Comparison of ENCODE assay signal across 15 cellular contexts in the genomic region with DNA sequence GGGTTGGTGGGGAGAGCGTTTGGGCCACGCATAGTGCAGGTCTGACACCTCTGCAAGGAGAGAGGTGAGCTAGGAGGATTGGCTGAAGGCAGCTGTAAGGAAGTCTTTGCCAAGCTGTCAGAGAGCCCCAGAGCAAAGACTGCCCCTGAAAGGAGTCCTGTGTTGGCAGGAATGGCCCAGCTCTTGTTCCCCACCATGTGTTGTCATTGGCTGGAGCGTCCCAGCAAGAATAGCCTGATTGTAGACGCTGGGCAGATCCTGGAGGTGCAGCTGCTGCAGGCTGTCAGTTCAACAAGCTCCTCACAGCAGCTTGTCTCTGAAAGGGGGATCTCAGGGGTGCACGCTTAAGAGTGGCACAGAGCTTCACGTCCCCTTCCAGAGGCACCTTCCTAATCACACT.
A peak's percentile ranks its signal among the peaks of the same experiment; 100 is the strongest.
DNase-seq lines count a peak whose midpoint lies in the region; ATAC-seq, FAIRE-seq and TF ChIP-seq lines count a peak whose summit lies in the region.
"Had no signal": no experiment of that assay in that cellular context is flagged by ENCODE, and none has a peak within 500 bp of the region (broad histone marks: within the 10 kb centered on the region; RNA-seq: fewer than 3 reads in every experiment).

No MANE protein-coding gene starts in this region.

- CTCF ChIA-PET in activated naive CD4-positive, alpha-beta T cell treated with anti-CD3 and anti-CD28 coated beads, Interleukin-2, amount 10 ng/mL, durations not matched to agents 7 days and 5 days (lab: Charles Lee) = no interaction called here

- H3K27me3 Mint-ChIP-seq in activated naive CD4-positive, alpha-beta T cell treated with anti-CD3 and anti-CD28 coated beads, Interleukin-2, amount 10 ng/mL, durations not matched to agents 7 days and 5 days = no peaks in the 10 kb centered on the region

- no peaks in the 10 kb centered on the region for H3K9me3 ChIP-seq in gastrocnemius medialis
- H3K9me3 ChIP-seq: BLaER1, Caco-2, HAP-1 had no signal

- peak overlapping the region; percentile 35 for H3K27ac Mint-ChIP-seq in activated naive CD4-positive, alpha-beta T cell treated with anti-CD3 and anti-CD28 coated beads, Interleukin-2, amount 10 ng/mL, durations not matched to agents 7 days and 5 days
- H3K27ac Mint-ChIP-seq: CD8-positive, alpha-beta memory T cell had no signal

- H3K27ac ChIP-seq in gastrocnemius medialis = peak overlapping the region in 3 of 4 donors; percentile 70 to 79 (median 70)
- H3K27ac ChIP-seq: 22Rv1, BLaER1 had no signal

- peaks cover 22 to 45% of the 10 kb centered on the region in 2 donors for H3K4me1 ChIP-seq in gastrocnemius medialis
- H3K4me1 ChIP-seq: BLaER1, Caco-2 had no signal

- no peaks in the 10 kb centered on the region for H3K36me3 Mint-ChIP-seq in activated naive CD4-positive, alpha-beta T cell treated with anti-CD3 and anti-CD28 coated beads, Interleukin-2, amount 10 ng/mL, durations not matched to agents 7 days and 5 days
- H3K36me3 Mint-ChIP-seq: CD8-positive, alpha-beta memory T cell had no signal

- H3K9me3 Mint-ChIP-seq in activated naive CD4-positive, alpha-beta T cell treated with anti-CD3 and anti-CD28 coated beads, Interleukin-2, amount 10 ng/mL, durations not matched to agents 7 days and 5 days = no peaks in the 10 kb centered on the region

- no peaks in the 10 kb centered on the region for H3K27me3 ChIP-seq in gastrocnemius medialis
- H3K27me3 ChIP-seq: BLaER1 had no signal

- TF ChIP-seq CTCF in gastrocnemius medialis (IDR thresholded peaks at IDR 0.05 in 4 of 5, conservative IDR thresholded peaks at IDR 0.05 in 1 of 5) = no peak

- no peak overlapping the region for H3K4me3 ChIP-seq in gastrocnemius medialis
- H3K4me3 ChIP-seq: BLaER1, HAP-1 had no signal

- no peaks in the 10 kb centered on the region for H3K4me1 Mint-ChIP-seq in activated naive CD4-positive, alpha-beta T cell treated with anti-CD3 and anti-CD28 coated beads, Interleukin-2, amount 10 ng/mL, durations not matched to agents 7 days and 5 days
- H3K4me1 Mint-ChIP-seq: CD8-positive, alpha-beta memory T cell had no signal

- H3K36me3 ChIP-seq in gastrocnemius medialis = no peaks in the 10 kb centered on the region
- H3K36me3 ChIP-seq: BLaER1, HAP-1 had no signal

- H3K4me3 Mint-ChIP-seq in activated naive CD4-positive, alpha-beta T cell treated with anti-CD3 and anti-CD28 coated beads, Interleukin-2, amount 10 ng/mL, durations not matched to agents 7 days and 5 days = no peak overlapping the region
- H3K4me3 Mint-ChIP-seq: CD8-positive, alpha-beta memory T cell had no signal

- intact Hi-C loops in gastrocnemius medialis (cut with DNase I; ENCODE audit: low total_unique reads) = no loop called here

- in situ Hi-C loops in gastrocnemius medialis (cut with MboI; ENCODE audit: low sequenced_read_pairs in 4 of 4) = no loop called here

- TF ChIP-seq POLR2A in gastrocnemius medialis (IDR thresholded peaks at IDR 0.05) = peak in 1 of 2 donors; percentile 16

- no peak for DNase-seq in activated naive CD4-positive, alpha-beta T cell treated with anti-CD3 and anti-CD28 coated beads, Interleukin-2, amount 10 ng/mL, durations not matched to agents 7 days and 5 days
- DNase-seq in activated naive CD4-positive, alpha-beta T cell treated with anti-CD3 and anti-CD28 coated beads, Interleukin-2, amount 50 U/mL, for 16 hours = no peak
- peak; percentile 83 for DNase-seq in myocyte (ENCODE audit: low read depth)
- peak in 1 of 2 donors; percentile 73 for DNase-seq in gastrocnemius medialis
- no peak for DNase-seq in activated T-cell treated with anti-CD3 and anti-CD28 coated beads, Interleukin-2, amount 50 U/mL, for 48 hours
- no peak for DNase-seq in HTR-8/SVneo (ENCODE audit: insufficient read length, low spot score)
- no peak for DNase-seq in kidney glomerular epithelial cell (lab: John Stamatoyannopoulos, UW)
- DNase-seq: Caco-2; CD8-positive, alpha-beta memory T cell; DMS53; GF-D8 had no signal

- peak in 1 of 2 donors; percentile 58 for ATAC-seq in gastrocnemius medialis

- FAIRE-seq in HTR-8/SVneo (lab: Jason Lieb, UNC) = no peak
- FAIRE-seq: H1 had no signal
